15 cellular contexts compared by ENCODE assay signal in genomic region chr6:73079611-73079955, GRCh38.
DNase-seq lines count a peak whose midpoint lies in the region; ATAC-seq, FAIRE-seq and TF ChIP-seq lines count a peak whose summit lies in the region.
"Had no signal": no experiment of that assay in that cellular context is flagged by ENCODE, and none has a peak within 500 bp of the region (broad histone marks: within the 10 kb centered on the region; RNA-seq: fewer than 3 reads in every experiment).

No MANE protein-coding gene starts in this region.

- H3K36me3 ChIP-seq in astrocyte (ENCODE audit: insufficient read depth, low read length) (no peaks in the 10 kb centered on the region), heart right ventricle (no peaks in the 10 kb centered on the region)

- DNase-seq in AG09309 (ENCODE audit: low read depth), result peak; percentile 52
- peak; percentile 50 for DNase-seq in HS-27A (ENCODE audit: low read depth)
- peak; percentile 88 for DNase-seq in astrocyte (ENCODE audit: low read depth)
- DNase-seq in kidney tubule cell (ENCODE audit: low spot score), result peak; percentile 29
- DNase-seq in heart right ventricle, result no peak
- no peak for DNase-seq in stimulated activated naive CD4-positive, alpha-beta T cell (lab: John Stamatoyannopoulos, UW)
- DNase-seq in left ventricle myocardium superior, result no peak
- DNase-seq in activated CD8-positive, alpha-beta memory T cell treated with anti-CD3 and anti-CD28 coated beads, Interleukin-2, amount 50 U/mL, for 48 hours, result no peak
- DNase-seq: activated CD4-positive, alpha-beta T cell treated with anti-CD3 and anti-CD28 coated beads for 48 hours; CD4-positive, CD25-positive, alpha-beta regulatory T cell; mesendoderm had no signal

- H3K4me3 ChIP-seq in AG09309 (ENCODE audit: control insufficient read depth, low read depth, low read length) (no peak overlapping the region), astrocyte (ENCODE audit: insufficient read depth, low read depth, low read length) (no peak overlapping the region), heart right ventricle (no peak overlapping the region)
- H3K4me3 ChIP-seq: cardiac muscle cell had no signal

- no peaks in the 10 kb centered on the region for H3K27me3 Mint-ChIP-seq in astrocyte (ENCODE audit: low read depth, unreplicated experiment)
- H3K27me3 Mint-ChIP-seq: CD4-positive, CD25-positive, alpha-beta regulatory T cell had no signal

- no peak overlapping the region for H3K4me3 Mint-ChIP-seq in astrocyte (ENCODE audit: unreplicated experiment)
- H3K4me3 Mint-ChIP-seq: CD4-positive, CD25-positive, alpha-beta regulatory T cell; T-helper 1 cell treated with Interleukin-12 subunit alpha and Interleukin-12 subunit beta and Interleukin-4 antibody, amounts not matched to agents 30 μg/mL and 1 μg/mL, for 36 hours had no signal

- no peak for ATAC-seq in heart right ventricle
- ATAC-seq in left ventricle myocardium superior, result no peak

- no peaks in the 10 kb centered on the region for H3K79me2 ChIP-seq in astrocyte (ENCODE audit: insufficient read depth, low read length)
- H3K79me2 ChIP-seq: parathyroid adenoma had no signal

- peak overlapping the region; percentile 53 for H3K9ac ChIP-seq in astrocyte (ENCODE audit: low read length)
- H3K9ac ChIP-seq: parathyroid adenoma had no signal

- H3K36me3 Mint-ChIP-seq in astrocyte (ENCODE audit: low read depth, unreplicated experiment), result no peaks in the 10 kb centered on the region
- H3K36me3 Mint-ChIP-seq: CD4-positive, CD25-positive, alpha-beta regulatory T cell had no signal

- TF ChIP-seq CTCF in AG09309 (IDR thresholded peaks at IDR 0.05; ENCODE audit: control insufficient read depth, insufficient read depth, low read depth, low read length, missing control alignments) (no peak), astrocyte (IDR thresholded peaks at IDR 0.05; ENCODE audit: insufficient read depth, low read depth, low read length) (no peak), heart right ventricle (IDR thresholded peaks at IDR 0.05) (no peak)

- H3K27ac Mint-ChIP-seq in astrocyte (ENCODE audit: unreplicated experiment), result peak overlapping the region; percentile 3
- H3K27ac Mint-ChIP-seq: CD4-positive, CD25-positive, alpha-beta regulatory T cell; T-helper 1 cell treated with Interleukin-12 subunit alpha and Interleukin-12 subunit beta and Interleukin-4 antibody, amounts not matched to agents 30 μg/mL and 1 μg/mL, for 36 hours had no signal

- H3K4me1 Mint-ChIP-seq in astrocyte (ENCODE audit: low read depth, unreplicated experiment), result peaks cover 18% of the 10 kb centered on the region
- H3K4me1 Mint-ChIP-seq: CD4-positive, CD25-positive, alpha-beta regulatory T cell had no signal

- peak; percentile 58 for FAIRE-seq in astrocyte (lab: Jason Lieb, UNC)
- FAIRE-seq: endothelial cell of umbilical vein had no signal

- H3K9me3 ChIP-seq in astrocyte (ENCODE audit: insufficient read depth, low read depth, low read length) (no peaks in the 10 kb centered on the region), heart right ventricle (no peaks in the 10 kb centered on the region)

- H3K4me2 ChIP-seq in astrocyte (ENCODE audit: low read length), result peak overlapping the region; percentile 61

- peak overlapping the region; percentile 87 for H3K27ac ChIP-seq in astrocyte (ENCODE audit: low read depth, low read length)
- no peak overlapping the region for H3K27ac ChIP-seq in heart right ventricle
- H3K27ac ChIP-seq: cardiac muscle cell, parathyroid adenoma had no signal

- intact Hi-C loops in heart right ventricle (cut with DNase I), result no loop called here
- intact Hi-C loops in left ventricle myocardium superior (cut with micrococcal nuclease), result no loop called here

- H4K20me1 ChIP-seq in astrocyte (ENCODE audit: insufficient read depth, low read length), result no peaks in the 10 kb centered on the region

- 68 to 74% methylated on average over 3 of the region's 3 CpGs for WGBS in heart right ventricle, 2 donors

- H3K27me3 ChIP-seq in astrocyte (ENCODE audit: insufficient read depth, low read length), result no peaks in the 10 kb centered on the region
- H3K27me3 ChIP-seq in heart right ventricle, result no peaks in the 10 kb centered on the region
- H3K27me3 ChIP-seq: cardiac muscle cell had no signal

- no peaks in the 10 kb centered on the region for H3K9me3 Mint-ChIP-seq in astrocyte (ENCODE audit: unreplicated experiment)
- H3K9me3 Mint-ChIP-seq: CD4-positive, CD25-positive, alpha-beta regulatory T cell; T-helper 1 cell treated with Interleukin-12 subunit alpha and Interleukin-12 subunit beta and Interleukin-4 antibody, amounts not matched to agents 30 μg/mL and 1 μg/mL, for 36 hours had no signal

- H3K4me1 ChIP-seq in astrocyte (ENCODE audit: insufficient read depth, low read length) (peaks cover 7% of the 10 kb centered on the region), heart right ventricle (no peaks in the 10 kb centered on the region)
- H3K4me1 ChIP-seq: parathyroid adenoma had no signal

- no peak overlapping the region for H2AFZ ChIP-seq in astrocyte (ENCODE audit: low read depth, low read length)
- H2AFZ ChIP-seq: parathyroid adenoma had no signal

Comparison
In these comparisons a context has a peak if more than half of its experiments do, and no peak if none do; other contexts are left out.
1. DNase-seq: peak in AG09309 (single experiment), HS-27A (single experiment), astrocyte (single experiment) and kidney tubule cell (single experiment); none in heart right ventricle (0 of 2), stimulated activated naive CD4-positive, alpha-beta T cell (0 of 6), left ventricle myocardium superior (single experiment) and activated CD8-positive, alpha-beta memory T cell treated with anti-CD3 and anti-CD28 coated beads, Interleukin-2, amount 50 U/mL, for 48 hours (single experiment).